Comparison of ENCODE assay signal across 17 cellular contexts in genomic region chr7:158525648-158526484, GRCh38.
"Had no signal": no experiment of that assay in that cellular context is flagged by ENCODE, and none has a peak within 500 bp of the region (broad histone marks: within the 10 kb centered on the region; RNA-seq: fewer than 3 reads in every experiment).

No MANE protein-coding gene starts in this region.

- H3K4me1 ChIP-seq: adrenal gland, esophagus muscularis mucosa, heart right ventricle had no signal

- H3K36me3 ChIP-seq: adrenal gland, esophagus muscularis mucosa, heart right ventricle, neutrophil had no signal

- H3K27me3 Mint-ChIP-seq: activated CD4-positive, alpha-beta T cell treated with anti-CD3 and anti-CD28 coated beads for 36 hours; dendritic cell treated with granulocyte-macrophage colony-stimulating factor and Interleukin-4, amounts not matched to agents 40 ng/mL and 50 ng/mL, for 4 days had no signal

- H3K27me3 ChIP-seq: adrenal gland, neutrophil had no signal

- H3K4me3 Mint-ChIP-seq: activated CD4-positive, alpha-beta memory T cell treated with anti-CD3 and anti-CD28 coated beads for 36 hours; activated CD4-positive, alpha-beta T cell treated with anti-CD3 and anti-CD28 coated beads for 36 hours; activated T-helper 1 cell treated with anti-CD3 and anti-CD28 coated beads, Interleukin-12 subunit alpha, Interleukin-12 subunit beta, Interleukin-2, Interleukin-4 antibody, amounts not matched to agents 30 ng/mL and 10 ng/mL and 1 ng/mL, durations not matched to agents 14 hours and 24 hours and 36 hours; dendritic cell treated with granulocyte-macrophage colony-stimulating factor and Interleukin-4, amounts not matched to agents 40 ng/mL and 50 ng/mL, for 4 days had no signal

- H3K36me3 Mint-ChIP-seq: activated CD4-positive, alpha-beta memory T cell treated with anti-CD3 and anti-CD28 coated beads for 36 hours; naive thymus-derived CD8-positive, alpha-beta T cell had no signal

- H3K4me1 Mint-ChIP-seq: activated CD4-positive, alpha-beta T cell treated with anti-CD3 and anti-CD28 coated beads for 36 hours; naive thymus-derived CD8-positive, alpha-beta T cell had no signal

- H3K9me3 ChIP-seq: adrenal gland, esophagus muscularis mucosa, neutrophil had no signal

- H3K27ac Mint-ChIP-seq: activated CD4-positive, alpha-beta memory T cell treated with anti-CD3 and anti-CD28 coated beads for 36 hours; activated CD4-positive, alpha-beta T cell treated with anti-CD3 and anti-CD28 coated beads for 36 hours; activated naive CD4-positive, alpha-beta T cell treated with anti-CD3 and anti-CD28 coated beads, Interleukin-2, amount 50 U/mL, for 72 hours; activated T-helper 1 cell treated with anti-CD3 and anti-CD28 coated beads, Interleukin-12 subunit alpha, Interleukin-12 subunit beta, Interleukin-2, Interleukin-4 antibody, amounts not matched to agents 30 ng/mL and 10 ng/mL and 1 ng/mL, durations not matched to agents 14 hours and 24 hours and 36 hours; dendritic cell treated with granulocyte-macrophage colony-stimulating factor and Interleukin-4, amounts not matched to agents 40 ng/mL and 50 ng/mL, for 4 days; naive thymus-derived CD8-positive, alpha-beta T cell had no signal

- H3K27ac ChIP-seq: adrenal gland, esophagus muscularis mucosa, heart right ventricle, neutrophil had no signal

- H3K4me3 ChIP-seq: adrenal gland, esophagus muscularis mucosa, heart right ventricle had no signal

- DNase-seq: activated CD4-positive, alpha-beta memory T cell treated with anti-CD3 and anti-CD28 coated beads for 36 hours; activated CD4-positive, alpha-beta T cell treated with anti-CD3 and anti-CD28 coated beads for 36 hours; activated gamma-delta T cell treated with Interleukin-2 at 50 U/mL for 16 hours; activated T-cell treated with anti-CD3 and anti-CD28 coated beads for 4 hours; adrenal gland; cerebellar nuclear complex; effector CD8-positive, alpha-beta T cell; heart right ventricle; left cardiac atrium; mesenchymal stem cell; naive thymus-derived CD8-positive, alpha-beta T cell; stimulated activated naive CD4-positive, alpha-beta T cell had no signal
